ENCODE assay signal across 2 cellular contexts in genomic region chr18:9436176-9436575, GRCh38.
TF ChIP-seq lines count a peak whose summit lies in the region.

No MANE protein-coding gene starts in this region.

TF ChIP-seq in GM23338, 12 proteins besides CTCF, POLR2A, EP300 and RAD21 (continued from another document):
- TF ChIP-seq ETS1 (IDR thresholded peaks at IDR 0.05) (no peak), EZH2 (IDR thresholded peaks at IDR 0.05; ENCODE audit: low read depth, unreplicated experiment) (no peak), STAT1 (IDR thresholded peaks at IDR 0.05; ENCODE audit: unreplicated experiment) (no peak), EZH2phosphoT487 (IDR thresholded peaks at IDR 0.05; ENCODE audit: unreplicated experiment) (no peak), NANOG (IDR thresholded peaks at IDR 0.05; ENCODE audit: borderline replicate concordance) (no peak), POLR2AphosphoS5 (IDR thresholded peaks at IDR 0.05; ENCODE audit: low read depth) (no peak), ZNF114 (CRISPR knock-in tag; IDR thresholded peaks at IDR 0.05) (no peak), ZNF331 (CRISPR knock-in tag; IDR thresholded peaks at IDR 0.05; ENCODE audit: low read depth) (no peak), ZNF462 (CRISPR knock-in tag; IDR thresholded peaks at IDR 0.05) (no peak), REST (IDR thresholded peaks at IDR 0.05; ENCODE audit: unreplicated experiment) (no peak), CREB1 (CRISPR knock-in tag; IDR thresholded peaks at IDR 0.05; ENCODE audit: low read depth) (no peak)

TF ChIP-seq in WTC11, 78 proteins besides CTCF, POLR2A, EP300 and RAD21:
- TF ChIP-seq E2F4 (CRISPR knock-in tag; IDR thresholded peaks at IDR 0.05; ENCODE audit: borderline replicate concordance, low read depth) (no peak), ESRRA (CRISPR knock-in tag; IDR thresholded peaks at IDR 0.05; ENCODE audit: borderline replicate concordance) (no peak), NR1H2 (CRISPR knock-in tag; IDR thresholded peaks at IDR 0.05) (no peak), ATF2 (CRISPR knock-in tag; IDR thresholded peaks at IDR 0.05; ENCODE audit: borderline replicate concordance, low read depth) (no peak), MYBL2 (CRISPR knock-in tag; IDR thresholded peaks at IDR 0.05) (no peak), SMAD4 (CRISPR knock-in tag; IDR thresholded peaks at IDR 0.05) (no peak), ZNF317 (CRISPR knock-in tag; IDR thresholded peaks at IDR 0.05; ENCODE audit: borderline replicate concordance, low read depth) (no peak), GABPB1 (CRISPR knock-in tag; IDR thresholded peaks at IDR 0.05) (no peak), PREB (CRISPR knock-in tag; IDR thresholded peaks at IDR 0.05; ENCODE audit: borderline replicate concordance) (no peak), SOX15 (CRISPR knock-in tag; IDR thresholded peaks at IDR 0.05) (no peak), TEAD4 (CRISPR knock-in tag; IDR thresholded peaks at IDR 0.05) (no peak), ZNF532 (CRISPR knock-in tag; IDR thresholded peaks at IDR 0.05; ENCODE audit: borderline replicate concordance) (no peak), ZNF396 (CRISPR knock-in tag; IDR thresholded peaks at IDR 0.05; ENCODE audit: borderline replicate concordance) (no peak), E2F1 (CRISPR knock-in tag; IDR thresholded peaks at IDR 0.05) (no peak), ATF6 (CRISPR knock-in tag; IDR thresholded peaks at IDR 0.05) (no peak), ZNF416 (CRISPR knock-in tag; IDR thresholded peaks at IDR 0.05) (no peak), FOXP1 (CRISPR knock-in tag; IDR thresholded peaks at IDR 0.05; ENCODE audit: borderline replicate concordance) (no peak), ZNF671 (CRISPR knock-in tag; IDR thresholded peaks at IDR 0.05) (no peak)
TF ChIP-seq in WTC11: peak in this region for 0.
